8 cellular contexts compared by ENCODE assay signal in the genomic region with DNA sequence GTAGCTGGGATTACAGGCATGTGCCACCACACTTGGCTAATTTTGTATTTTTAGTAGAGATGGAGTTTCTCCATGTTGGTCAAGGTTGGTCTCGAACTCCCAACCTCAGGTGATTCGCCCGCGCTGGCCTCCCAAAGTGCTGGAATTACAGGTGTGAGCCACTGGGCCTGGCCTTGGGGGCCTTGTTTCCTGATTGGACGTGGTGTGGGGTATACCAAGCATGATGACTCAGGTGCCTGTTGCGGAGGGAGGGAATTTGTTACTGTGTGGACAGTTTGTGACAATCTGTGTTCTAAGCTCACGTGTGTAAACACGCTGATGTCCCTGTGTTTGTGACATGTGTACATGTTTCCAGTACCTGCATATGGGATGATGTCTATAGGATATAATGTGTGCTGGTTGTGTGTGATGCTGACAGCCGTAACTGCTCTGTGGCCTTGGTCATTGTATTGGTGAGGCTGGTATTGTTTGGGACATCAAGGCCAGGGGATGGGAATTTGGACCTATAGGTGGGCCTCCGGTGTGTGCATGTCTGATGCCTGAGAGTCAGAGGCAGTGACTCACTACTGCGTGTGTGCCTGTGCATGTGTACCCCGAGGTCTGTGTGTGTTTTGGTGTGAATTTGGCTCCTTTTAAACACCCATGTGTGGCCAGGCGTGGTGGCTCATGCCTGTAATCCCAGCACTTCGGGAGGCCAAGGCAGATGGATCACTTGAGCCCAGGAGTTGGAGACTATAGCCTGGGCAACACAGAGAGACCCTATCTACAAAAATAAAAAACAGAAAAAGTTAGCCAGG. TPM values are rescaled to one million over a fixed set of nuclear protein-coding genes. Genes with fewer than 3 reads are reported as not detected.
DNase-seq lines count a peak whose midpoint lies in the region; ATAC-seq and TF ChIP-seq lines count a peak whose summit lies in the region.

No MANE protein-coding gene starts in this region.

- H3K36me3 Mint-ChIP-seq in activated T-cell treated with anti-CD3 and anti-CD28 coated beads, Interleukin-2, amount 50 U/mL, for 24 hours (ENCODE audit: low read depth), result peaks cover 34% of the 10 kb centered on the region
- H3K36me3 Mint-ChIP-seq in mesothelial cell of epicardium, result peaks cover 1% of the 10 kb centered on the region

- TF ChIP-seq CTCF in ascending aorta (IDR thresholded peaks at IDR 0.05) (no peak), mesothelial cell of epicardium (IDR thresholded peaks at IDR 0.05; ENCODE audit: unreplicated experiment) (no peak), transverse colon (IDR thresholded peaks at IDR 0.05) (no peak)

- no peak for TF ChIP-seq POLR2A in transverse colon (IDR thresholded peaks at IDR 0.05)

- peaks cover 8 to 12% of the 10 kb centered on the region in 2 donors for H3K36me3 ChIP-seq in ascending aorta
- peaks cover 0 to 3% (median 0%) of the 10 kb centered on the region in 4 donors for H3K36me3 ChIP-seq in transverse colon

- 96 to 100% methylated on average over 4 to 14 of the region's 14 CpGs for WGBS in transverse colon (ENCODE audit: low coverage in 1 of 2), 2 donors

- DNase-seq in activated T-cell treated with anti-CD3 and anti-CD28 coated beads, Interleukin-2, amount 50 U/mL, for 24 hours, result no peak
- no peak for DNase-seq in activated T-cell treated with anti-CD3 and anti-CD28 coated beads, Interleukin-2, amount 50 U/mL, for 1 hour
- DNase-seq in ascending aorta (ENCODE audit: low spot score in 2 of 2) (no peak), mesothelial cell of epicardium (ENCODE audit: low spot score in 2 of 2, unreplicated experiment in 2 of 2) (no peak), transverse colon (no peak), mesenteric fat pad (ENCODE audit: low spot score) (no peak)

- H3K9me3 ChIP-seq in ascending aorta, result no peaks in the 10 kb centered on the region
- no peaks in the 10 kb centered on the region for H3K9me3 ChIP-seq in transverse colon

- H3K9me3 Mint-ChIP-seq in activated T-cell treated with anti-CD3 and anti-CD28 coated beads, Interleukin-2, amount 50 U/mL, for 24 hours, result no peaks in the 10 kb centered on the region
- no peaks in the 10 kb centered on the region for H3K9me3 Mint-ChIP-seq in mesothelial cell of epicardium

- ATAC-seq in GM19328 (IDR thresholded peaks at IDR 0.05; ENCODE audit: unreplicated experiment) (no peak), HG02759 (IDR thresholded peaks at IDR 0.05; ENCODE audit: unreplicated experiment) (no peak)

- no peaks in the 10 kb centered on the region for H3K27me3 Mint-ChIP-seq in activated T-cell treated with anti-CD3 and anti-CD28 coated beads, Interleukin-2, amount 50 U/mL, for 24 hours
- no peaks in the 10 kb centered on the region for H3K27me3 Mint-ChIP-seq in mesothelial cell of epicardium (ENCODE audit: low read depth)

- H3K4me3 ChIP-seq in ascending aorta (peak overlapping the region in 1 of 2 donors; percentile 99), transverse colon (no peak overlapping the region)

- peaks cover 52% of the 10 kb centered on the region for H3K4me1 Mint-ChIP-seq in activated T-cell treated with anti-CD3 and anti-CD28 coated beads, Interleukin-2, amount 50 U/mL, for 24 hours (ENCODE audit: low read depth)
- H3K4me1 Mint-ChIP-seq in mesothelial cell of epicardium, result peaks cover 24% of the 10 kb centered on the region

- H3K4me1 ChIP-seq in ascending aorta (peaks cover 19 to 37% of the 10 kb centered on the region in 2 donors), transverse colon (peaks cover 30 to 43% (median 37%) of the 10 kb centered on the region in 4 donors)

- intact Hi-C loops in ascending aorta (cut with DNase I) (loop anchor here (5.0 to 10.0 kb wide), 2 partner anchors 135 to 373 kb away; a partner anchor contains a TSS), transverse colon (cut with DNase I; ENCODE audit: low total_unique reads) (no loop called here)

- H3K27me3 ChIP-seq in ascending aorta, result no peaks in the 10 kb centered on the region
- H3K27me3 ChIP-seq in transverse colon, result no peaks in the 10 kb centered on the region

- H3K27ac ChIP-seq in ascending aorta (peak overlapping the region; percentile 89 to 95), transverse colon (peak overlapping the region; percentile 93 to 97 (median 96))

- peak overlapping the region; percentile 96 for H3K27ac Mint-ChIP-seq in activated T-cell treated with anti-CD3 and anti-CD28 coated beads, Interleukin-2, amount 50 U/mL, for 24 hours
- peak overlapping the region; percentile 99 for H3K27ac Mint-ChIP-seq in mesothelial cell of epicardium

- H3K4me3 Mint-ChIP-seq in activated T-cell treated with anti-CD3 and anti-CD28 coated beads, Interleukin-2, amount 50 U/mL, for 24 hours, result peak overlapping the region; percentile 89
- peak overlapping the region; percentile 85 for H3K4me3 Mint-ChIP-seq in mesothelial cell of epicardium

- in situ Hi-C loops in transverse colon (cut with MboI; ENCODE audit: low pct_ligation_motif_present in 1 of 4, low pct_unique_long_range_greater_than_20kb in 1 of 4, low sequenced_read_pairs in 3 of 4), result no loop called here

- TF ChIP-seq EP300 in transverse colon (IDR thresholded peaks at IDR 0.05; ENCODE audit: low read depth), result no peak

RNA-seq across cellular contexts. Expression of a gene that starts 1.6 kb away (rescaled TPM):
- total RNA-seq in ascending aorta (149 TPM), mesothelial cell of epicardium (107 to 109 TPM (median 108 TPM) in 3 replicates), transverse colon (100 to 1,000 TPM; 102 to 123 (median 115) TPM), mesenteric fat pad (113 TPM)

RNA-seq across cellular contexts. Expression of a gene that starts 19.3 kb away (rescaled TPM):
- total RNA-seq in ascending aorta (56.8 TPM), mesothelial cell of epicardium (13.2 to 15.8 TPM (median 14.5 TPM) in 3 replicates), transverse colon (10 to 100 TPM; 25.9 to 84.2 (median 68.1) TPM), mesenteric fat pad (26.9 TPM)

RNA-seq across cellular contexts. Expression of a gene that starts 22.0 kb away (rescaled TPM):
- total RNA-seq in ascending aorta, result not detected
- 1.2 to 2.7 TPM (median 1.4 TPM) in 3 replicates for total RNA-seq in mesothelial cell of epicardium
- 10 to 100 TPM in 1 of 4 donors, 1 to 10 TPM in 1, not detected in 2; 5.7 to 23.3 TPM for total RNA-seq in transverse colon
- not detected for total RNA-seq in mesenteric fat pad

RNA-seq across cellular contexts. Expression of a gene that starts 46.4 kb away (rescaled TPM):
- total RNA-seq in ascending aorta (154 TPM), mesothelial cell of epicardium (109 to 121 TPM (median 111 TPM) in 3 replicates), transverse colon (10 to 100 TPM; 45.1 to 85.3 (median 65.6) TPM), mesenteric fat pad (41.3 TPM)

RNA-seq across cellular contexts. Expression of a gene that starts 47.1 kb away (rescaled TPM):
- total RNA-seq in ascending aorta, result 8.3 TPM
- total RNA-seq in mesothelial cell of epicardium, result 14.2 to 18.4 TPM (median 15.0 TPM) in 3 replicates
- 10 to 100 TPM in 2 of 4 donors, 1 to 10 TPM in 2; 8.3 to 29.1 (median 12.1) TPM for total RNA-seq in transverse colon
- total RNA-seq in mesenteric fat pad, result 5.6 TPM
